In the genomic region with DNA sequence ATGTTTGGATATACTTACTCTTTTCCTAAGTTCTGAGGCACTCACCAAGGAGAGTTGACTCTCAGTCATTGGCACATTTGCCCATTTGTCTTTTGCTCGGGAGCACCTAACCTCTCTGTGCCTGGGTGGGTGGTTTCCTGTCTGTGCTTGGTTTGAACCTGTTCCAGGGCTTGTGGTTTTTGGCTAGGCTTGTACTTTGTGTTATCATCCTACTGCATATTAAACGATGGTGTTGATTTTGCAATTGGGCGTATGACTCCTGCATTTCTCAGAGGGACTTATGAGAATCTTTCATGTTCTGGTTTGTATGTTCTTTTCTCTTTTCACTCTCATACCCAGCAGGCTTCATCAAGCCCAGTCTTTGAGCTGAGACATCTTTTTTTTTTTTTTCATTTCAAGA, we compare ENCODE assay signal across 2 cellular contexts.
A peak's percentile ranks its signal among the peaks of the same experiment; 100 is the strongest.
TF ChIP-seq lines count a peak whose summit lies in the region.

No MANE protein-coding gene starts in this region.

TF ChIP-seq in HCT116, 20 proteins besides CTCF, POLR2A, EP300 and RAD21 (continued from another document):
- TF ChIP-seq, protein P1, sequence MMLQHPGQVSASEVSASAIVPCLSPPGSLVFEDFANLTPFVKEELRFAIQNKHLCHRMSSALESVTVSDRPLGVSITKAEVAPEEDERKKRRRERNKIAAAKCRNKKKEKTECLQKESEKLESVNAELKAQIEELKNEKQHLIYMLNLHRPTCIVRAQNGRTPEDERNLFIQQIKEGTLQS (IDR thresholded peaks at IDR 0.05), result no peak
- TF ChIP-seq JUND (IDR thresholded peaks at IDR 0.05), result no peak
- TF ChIP-seq TCF7L2 (IDR thresholded peaks at IDR 0.05; ENCODE audit: borderline replicate concordance, extremely low read depth, insufficient read depth, insufficient read length), result peak; percentile 89
- TF ChIP-seq, protein P2, sequence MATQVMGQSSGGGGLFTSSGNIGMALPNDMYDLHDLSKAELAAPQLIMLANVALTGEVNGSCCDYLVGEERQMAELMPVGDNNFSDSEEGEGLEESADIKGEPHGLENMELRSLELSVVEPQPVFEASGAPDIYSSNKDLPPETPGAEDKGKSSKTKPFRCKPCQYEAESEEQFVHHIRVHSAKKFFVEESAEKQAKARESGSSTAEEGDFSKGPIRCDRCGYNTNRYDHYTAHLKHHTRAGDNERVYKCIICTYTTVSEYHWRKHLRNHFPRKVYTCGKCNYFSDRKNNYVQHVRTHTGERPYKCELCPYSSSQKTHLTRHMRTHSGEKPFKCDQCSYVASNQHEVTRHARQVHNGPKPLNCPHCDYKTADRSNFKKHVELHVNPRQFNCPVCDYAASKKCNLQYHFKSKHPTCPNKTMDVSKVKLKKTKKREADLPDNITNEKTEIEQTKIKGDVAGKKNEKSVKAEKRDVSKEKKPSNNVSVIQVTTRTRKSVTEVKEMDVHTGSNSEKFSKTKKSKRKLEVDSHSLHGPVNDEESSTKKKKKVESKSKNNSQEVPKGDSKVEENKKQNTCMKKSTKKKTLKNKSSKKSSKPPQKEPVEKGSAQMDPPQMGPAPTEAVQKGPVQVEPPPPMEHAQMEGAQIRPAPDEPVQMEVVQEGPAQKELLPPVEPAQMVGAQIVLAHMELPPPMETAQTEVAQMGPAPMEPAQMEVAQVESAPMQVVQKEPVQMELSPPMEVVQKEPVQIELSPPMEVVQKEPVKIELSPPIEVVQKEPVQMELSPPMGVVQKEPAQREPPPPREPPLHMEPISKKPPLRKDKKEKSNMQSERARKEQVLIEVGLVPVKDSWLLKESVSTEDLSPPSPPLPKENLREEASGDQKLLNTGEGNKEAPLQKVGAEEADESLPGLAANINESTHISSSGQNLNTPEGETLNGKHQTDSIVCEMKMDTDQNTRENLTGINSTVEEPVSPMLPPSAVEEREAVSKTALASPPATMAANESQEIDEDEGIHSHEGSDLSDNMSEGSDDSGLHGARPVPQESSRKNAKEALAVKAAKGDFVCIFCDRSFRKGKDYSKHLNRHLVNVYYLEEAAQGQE (IDR thresholded peaks at IDR 0.05; ENCODE audit: low read depth), result no peak
- TF ChIP-seq EGR1 (IDR thresholded peaks at IDR 0.05; ENCODE audit: low read depth), result no peak
- peak; percentile 66 for TF ChIP-seq YY1 (IDR thresholded peaks at IDR 0.05; ENCODE audit: extremely low read depth, insufficient replicate concordance, low read depth, low read length)
- TF ChIP-seq FOSL1 (IDR thresholded peaks at IDR 0.05; ENCODE audit: low read depth), result no peak
- TF ChIP-seq ZFX (IDR thresholded peaks at IDR 0.05), result no peak
- peak; percentile 88 for TF ChIP-seq POLR2AphosphoS5 (IDR thresholded peaks at IDR 0.05; ENCODE audit: low read depth, low read length)
TF ChIP-seq in HCT116: peak in this region for 3.

TF ChIP-seq in endothelial cell of umbilical vein, 7 proteins besides CTCF, POLR2A, EP300 and RAD21 (continued from another document):
- TF ChIP-seq POLR2AphosphoS5 (IDR thresholded peaks at IDR 0.05; ENCODE audit: insufficient read depth, low read depth, low read length), result peak; percentile 97
- peak; percentile 96 for TF ChIP-seq GATA2 (IDR thresholded peaks at IDR 0.05; ENCODE audit: insufficient read depth, insufficient read length, low read depth, low read length)
- TF ChIP-seq EZH2 (IDR thresholded peaks at IDR 0.05; ENCODE audit: borderline replicate concordance, low read depth, low read length, severe bottlenecking), result no peak
- TF ChIP-seq MYC (IDR thresholded peaks at IDR 0.05; ENCODE audit: low read depth, low read length), result no peak
- TF ChIP-seq, protein P3, sequence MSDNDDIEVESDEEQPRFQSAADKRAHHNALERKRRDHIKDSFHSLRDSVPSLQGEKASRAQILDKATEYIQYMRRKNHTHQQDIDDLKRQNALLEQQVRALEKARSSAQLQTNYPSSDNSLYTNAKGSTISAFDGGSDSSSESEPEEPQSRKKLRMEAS (IDR thresholded peaks at IDR 0.05; ENCODE audit: insufficient read depth, insufficient read length), result no peak
